26 cellular contexts compared by ENCODE assay signal in genomic region chr3:7728566-7729519, GRCh38.
"Had no signal": no experiment of that assay in that cellular context is flagged by ENCODE, and none has a peak within 500 bp of the region (broad histone marks: within the 10 kb centered on the region; RNA-seq: fewer than 3 reads in every experiment).

No MANE protein-coding gene starts in this region.

- H3K4me3 Mint-ChIP-seq: activated B cell treated with CpG ODN at 0.5 μM for 24 hours; activated CD4-positive, alpha-beta T cell treated with anti-CD3 and anti-CD28 coated beads, Interleukin-2, amount 10 ng/mL, durations not matched to agents 24 days and 14 days; activated CD8-positive, alpha-beta T cell treated with anti-CD3 and anti-CD28 coated beads for 36 hours; activated naive CD4-positive, alpha-beta T cell treated with anti-CD3 and anti-CD28 coated beads for 36 hours; activated naive CD8-positive, alpha-beta T cell treated with anti-CD3 and anti-CD28 coated beads, Interleukin-2, amount 50 U/mL, for 24 hours; activated T-cell treated with anti-CD3 and anti-CD28 coated beads, Interleukin-2, amount 50 U/mL, for 24 hours; brain; endodermal cell; nephron; stimulated activated naive CD8-positive, alpha-beta T cell treated with anti-CD3 and anti-CD28 coated beads, Interleukin-15, Interleukin-2, amounts not matched to agents 100 ng/mL and 50 ng/mL, for 24 hours; T-helper 2 cell treated with Interferon-gamma antibody and Interleukin-4, amounts not matched to agents 5 μg/mL and 100 μg/mL, for 36 hours had no signal

- H3K4me1 Mint-ChIP-seq: activated B cell treated with CpG ODN at 0.5 μM for 24 hours; activated CD4-positive, alpha-beta T cell treated with anti-CD3 and anti-CD28 coated beads, Interleukin-2, amount 10 ng/mL, durations not matched to agents 24 days and 14 days; activated naive CD8-positive, alpha-beta T cell treated with anti-CD3 and anti-CD28 coated beads, Interleukin-2, amount 50 U/mL, for 24 hours; brain; nephron had no signal

- H3K36me3 Mint-ChIP-seq: brain had no signal

- H3K27ac Mint-ChIP-seq: activated B cell treated with CpG ODN at 0.5 μM for 24 hours; activated CD4-positive, alpha-beta T cell treated with anti-CD3 and anti-CD28 coated beads, Interleukin-2, amount 10 ng/mL, durations not matched to agents 24 days and 14 days; activated CD8-positive, alpha-beta T cell treated with anti-CD3 and anti-CD28 coated beads for 36 hours; activated naive CD4-positive, alpha-beta T cell treated with anti-CD3 and anti-CD28 coated beads for 36 hours; activated naive CD8-positive, alpha-beta T cell treated with anti-CD3 and anti-CD28 coated beads, Interleukin-2, amount 50 U/mL, for 24 hours; activated T-cell treated with anti-CD3 and anti-CD28 coated beads, Interleukin-2, amount 50 U/mL, for 24 hours; brain; endodermal cell; nephron; stimulated activated naive CD8-positive, alpha-beta T cell treated with anti-CD3 and anti-CD28 coated beads, Interleukin-15, Interleukin-2, amounts not matched to agents 100 ng/mL and 50 ng/mL, for 24 hours; T-helper 2 cell treated with Interferon-gamma antibody and Interleukin-4, amounts not matched to agents 5 μg/mL and 100 μg/mL, for 36 hours had no signal

- H3K9me3 ChIP-seq: left lung, suprapubic skin, transverse colon, vagina had no signal

- H3K4me3 ChIP-seq: dorsolateral prefrontal cortex, hepatocyte, left lung, suprapubic skin, transverse colon, vagina had no signal

- H3K27ac ChIP-seq: dorsolateral prefrontal cortex, epithelial cell of prostate, foreskin keratinocyte, hepatocyte, left lung, suprapubic skin, transverse colon, vagina had no signal

- H3K27me3 Mint-ChIP-seq: activated B cell treated with CpG ODN at 0.5 μM for 24 hours; activated CD4-positive, alpha-beta T cell treated with anti-CD3 and anti-CD28 coated beads, Interleukin-2, amount 10 ng/mL, durations not matched to agents 24 days and 14 days; activated CD8-positive, alpha-beta T cell treated with anti-CD3 and anti-CD28 coated beads for 36 hours; activated naive CD8-positive, alpha-beta T cell treated with anti-CD3 and anti-CD28 coated beads, Interleukin-2, amount 50 U/mL, for 24 hours; activated T-cell treated with anti-CD3 and anti-CD28 coated beads, Interleukin-2, amount 50 U/mL, for 24 hours; brain; stimulated activated naive CD8-positive, alpha-beta T cell treated with anti-CD3 and anti-CD28 coated beads, Interleukin-15, Interleukin-2, amounts not matched to agents 100 ng/mL and 50 ng/mL, for 24 hours had no signal

- H3K4me1 ChIP-seq: foreskin keratinocyte, left lung, suprapubic skin, transverse colon, vagina had no signal

- ATAC-seq: activated CD8-positive, alpha-beta T cell treated with anti-CD3 and anti-CD28 coated beads for 36 hours; activated naive CD8-positive, alpha-beta T cell treated with anti-CD3 and anti-CD28 coated beads, Interleukin-2, amount 50 U/mL, for 24 hours; foreskin keratinocyte; left lung had no signal

- H3K9me3 Mint-ChIP-seq: activated B cell treated with CpG ODN at 0.5 μM for 24 hours; activated CD4-positive, alpha-beta T cell treated with anti-CD3 and anti-CD28 coated beads, Interleukin-2, amount 10 ng/mL, durations not matched to agents 24 days and 14 days; activated CD8-positive, alpha-beta T cell treated with anti-CD3 and anti-CD28 coated beads for 36 hours; activated naive CD4-positive, alpha-beta T cell treated with anti-CD3 and anti-CD28 coated beads for 36 hours; activated T-cell treated with anti-CD3 and anti-CD28 coated beads, Interleukin-2, amount 50 U/mL, for 24 hours; brain; endodermal cell; nephron; stimulated activated naive CD8-positive, alpha-beta T cell treated with anti-CD3 and anti-CD28 coated beads, Interleukin-15, Interleukin-2, amounts not matched to agents 100 ng/mL and 50 ng/mL, for 24 hours; T-helper 2 cell treated with Interferon-gamma antibody and Interleukin-4, amounts not matched to agents 5 μg/mL and 100 μg/mL, for 36 hours had no signal

- DNase-seq: activated B cell treated with CpG ODN at 0.5 μM for 24 hours; activated CD4-positive, alpha-beta T cell treated with anti-CD3 and anti-CD28 coated beads, Interleukin-2, amount 10 ng/mL, durations not matched to agents 24 days and 14 days; activated CD8-positive, alpha-beta T cell treated with anti-CD3 and anti-CD28 coated beads for 36 hours; activated naive CD4-positive, alpha-beta T cell treated with anti-CD3 and anti-CD28 coated beads for 36 hours; activated naive CD8-positive, alpha-beta T cell treated with anti-CD3 and anti-CD28 coated beads, Interleukin-2, amount 50 U/mL, for 24 hours; activated T-cell treated with anti-CD3 and anti-CD28 coated beads, Interleukin-2, amount 50 U/mL, for 24 hours; anterior cingulate cortex; caudate nucleus; dorsolateral prefrontal cortex; endodermal cell; foreskin keratinocyte; islet precursor cell; left lung; midbrain; nucleus accumbens; retina; stimulated activated CD4-positive, alpha-beta T cell treated with anti-CD3 and anti-CD28 coated beads, Interleukin-2, amount 100 ng/mL, for 24 hours; transverse colon had no signal

- H3K36me3 ChIP-seq: left lung, suprapubic skin, transverse colon, vagina had no signal

- H3K27me3 ChIP-seq: dorsolateral prefrontal cortex, foreskin keratinocyte, hepatocyte, left lung, suprapubic skin, transverse colon, vagina had no signal
